In the genomic region with DNA sequence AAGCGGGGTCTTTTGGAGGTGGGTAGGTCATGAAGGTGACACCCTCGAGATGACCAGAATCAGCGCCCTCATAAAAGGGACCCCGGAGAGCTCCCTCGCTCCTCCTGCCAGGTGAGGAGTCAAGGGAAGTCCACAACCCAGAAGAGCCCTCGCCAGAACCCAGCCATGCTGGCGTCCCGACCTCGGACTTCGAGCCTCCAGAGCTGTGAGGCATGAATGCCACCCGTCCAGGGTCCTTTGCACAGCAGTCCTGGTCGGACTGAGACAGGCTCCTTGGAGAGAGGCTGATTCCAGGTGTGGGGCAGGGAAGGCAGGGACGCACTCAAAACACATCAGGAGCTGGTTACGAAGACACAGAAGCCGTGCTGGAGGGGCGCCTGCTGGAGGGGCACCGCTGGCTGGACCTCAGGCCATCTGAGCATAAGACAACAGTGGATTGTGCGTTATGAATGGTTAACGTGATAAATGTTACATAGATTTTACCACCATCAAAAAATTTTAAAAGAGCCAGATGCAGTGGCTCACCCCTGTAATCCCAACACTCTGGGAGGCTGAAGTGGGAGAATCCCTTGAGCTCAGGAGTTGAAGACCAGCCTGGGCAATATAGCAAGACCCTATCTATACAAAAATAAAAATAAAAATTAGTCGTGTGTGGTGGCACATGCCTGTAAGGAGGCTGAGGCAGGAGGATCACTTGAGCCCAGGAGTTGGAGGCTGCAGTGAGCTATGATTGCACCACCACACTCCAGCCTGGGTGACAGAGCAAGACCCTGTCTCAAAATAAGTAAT, we compare ENCODE assay signal across 36 cellular contexts. TPM values are rescaled to one million over a fixed set of nuclear protein-coding genes. Genes with fewer than 3 reads are reported as not detected.
"Had no signal": no experiment of that assay in that cellular context is flagged by ENCODE, and none has a peak within 500 bp of the region (broad histone marks: within the 10 kb centered on the region; RNA-seq: fewer than 3 reads in every experiment).

No MANE protein-coding gene starts in this region.

- H3K27ac ChIP-seq: brain microvascular endothelial cell, VCaP had no signal

- H3K36me3 ChIP-seq: brain microvascular endothelial cell, MG63 had no signal

- H3K9me3 ChIP-seq: MG63 had no signal

- H3K27me3 ChIP-seq: brain microvascular endothelial cell, MG63 had no signal

- FAIRE-seq: RCC 7860 had no signal

- ATAC-seq: activated naive CD4-positive, alpha-beta T cell treated with anti-CD3 and anti-CD28 coated beads, Interleukin-2, amount 50 U/mL, for 72 hours; activated T-cell treated with anti-CD3 and anti-CD28 coated beads, Interleukin-2, amount 50 U/mL, for 4 hours; PC-3 had no signal

- DNase-seq: activated B cell treated with CpG ODN at 0.5 μM for 24 hours; activated CD4-positive, alpha-beta memory T cell treated with anti-CD3 and anti-CD28 coated beads for 36 hours; activated CD4-positive, alpha-beta T cell treated with anti-CD3 and anti-CD28 coated beads for 4 hours; activated CD4-positive, alpha-beta T cell treated with anti-CD3 and anti-CD28 coated beads, Interleukin-2, amount 50 U/mL, for 1 hour; activated CD4-positive, CD25-positive, alpha-beta regulatory T cell treated with anti-CD3 and anti-CD28 coated beads, Interleukin-2, amount 50 U/mL, for 72 hours; activated CD8-positive, alpha-beta memory T cell treated with anti-CD3 and anti-CD28 coated beads, Interleukin-2, amount 50 U/mL, for 4 hours; activated gamma-delta T cell treated with Interleukin-2 at 50 U/mL for 16 hours; activated naive CD4-positive, alpha-beta T cell treated with anti-CD3 and anti-CD28 coated beads for 36 hours; activated T-cell treated with anti-CD3 and anti-CD28 coated beads for 4 hours; activated T-cell treated with anti-CD3 and anti-CD28 coated beads, Interleukin-2, amount 50 U/mL, for 4 hours; anterior cingulate cortex; brain microvascular endothelial cell; central memory CD4-positive, alpha-beta T cell; Kasumi-1; MG63; NCI-H1048; NCI-H1105 treated with DMSO at 0.1 percent for 48 hours; NCI-H1436; NCI-H1694; NCI-H1930; NCI-H2081 treated with DMSO at 0.1 percent for 48 hours; NCI-H345; NCI-H524 treated with DMSO at 0.1 percent for 48 hours; NK-92 treated with Interleukin-12 subunit alpha and Interleukin-12 subunit beta, amount 100 ng/mL, for 24 hours; PC-3; Right ventricle myocardium superior; SW 1271; T-helper 1 cell; T-helper 2 cell; T-helper 9 cell had no signal

- H3K4me3 ChIP-seq: MG63 had no signal

RNA-seq across cellular contexts. Expression of a gene that starts 5.7 kb away (rescaled TPM):
- total RNA-seq: activated B cell treated with CpG ODN at 0.5 μM for 24 hours; activated naive CD4-positive, alpha-beta T cell treated with anti-CD3 and anti-CD28 coated beads for 36 hours; activated naive CD4-positive, alpha-beta T cell treated with anti-CD3 and anti-CD28 coated beads, Interleukin-2, amount 50 U/mL, for 72 hours; activated T-helper 1 cell treated with anti-CD3 and anti-CD28 coated beads, Interleukin-12 subunit alpha, Interleukin-12 subunit beta, Interleukin-2, Interleukin-4 antibody, amounts not matched to agents 30 ng/mL and 10 ng/mL and 1 ng/mL, durations not matched to agents 14 hours and 24 hours and 36 hours; cerebellum had no signal

RNA-seq across cellular contexts. Expression of a gene that starts 19.3 kb away (rescaled TPM):
- total RNA-seq: activated B cell treated with CpG ODN at 0.5 μM for 24 hours; activated CD4-positive, alpha-beta memory T cell treated with anti-CD3 and anti-CD28 coated beads for 36 hours; activated naive CD4-positive, alpha-beta T cell treated with anti-CD3 and anti-CD28 coated beads for 36 hours; activated naive CD4-positive, alpha-beta T cell treated with anti-CD3 and anti-CD28 coated beads, Interleukin-2, amount 50 U/mL, for 72 hours; activated T-cell treated with anti-CD3 and anti-CD28 coated beads, Interleukin-2, amount 50 U/mL, for 4 hours; activated T-helper 1 cell treated with anti-CD3 and anti-CD28 coated beads, Interleukin-12 subunit alpha, Interleukin-12 subunit beta, Interleukin-2, Interleukin-4 antibody, amounts not matched to agents 30 ng/mL and 10 ng/mL and 1 ng/mL, durations not matched to agents 14 hours and 24 hours and 36 hours; NCI-H460; PC-3 had no signal

RNA-seq across cellular contexts. Expression of a gene that starts 24.7 kb away (rescaled TPM):
- total RNA-seq: activated B cell treated with CpG ODN at 0.5 μM for 24 hours; activated CD4-positive, alpha-beta memory T cell treated with anti-CD3 and anti-CD28 coated beads for 36 hours; activated naive CD4-positive, alpha-beta T cell treated with anti-CD3 and anti-CD28 coated beads for 36 hours; activated naive CD4-positive, alpha-beta T cell treated with anti-CD3 and anti-CD28 coated beads, Interleukin-2, amount 50 U/mL, for 72 hours; NCI-H460; PC-3 had no signal
